In the genomic region with DNA sequence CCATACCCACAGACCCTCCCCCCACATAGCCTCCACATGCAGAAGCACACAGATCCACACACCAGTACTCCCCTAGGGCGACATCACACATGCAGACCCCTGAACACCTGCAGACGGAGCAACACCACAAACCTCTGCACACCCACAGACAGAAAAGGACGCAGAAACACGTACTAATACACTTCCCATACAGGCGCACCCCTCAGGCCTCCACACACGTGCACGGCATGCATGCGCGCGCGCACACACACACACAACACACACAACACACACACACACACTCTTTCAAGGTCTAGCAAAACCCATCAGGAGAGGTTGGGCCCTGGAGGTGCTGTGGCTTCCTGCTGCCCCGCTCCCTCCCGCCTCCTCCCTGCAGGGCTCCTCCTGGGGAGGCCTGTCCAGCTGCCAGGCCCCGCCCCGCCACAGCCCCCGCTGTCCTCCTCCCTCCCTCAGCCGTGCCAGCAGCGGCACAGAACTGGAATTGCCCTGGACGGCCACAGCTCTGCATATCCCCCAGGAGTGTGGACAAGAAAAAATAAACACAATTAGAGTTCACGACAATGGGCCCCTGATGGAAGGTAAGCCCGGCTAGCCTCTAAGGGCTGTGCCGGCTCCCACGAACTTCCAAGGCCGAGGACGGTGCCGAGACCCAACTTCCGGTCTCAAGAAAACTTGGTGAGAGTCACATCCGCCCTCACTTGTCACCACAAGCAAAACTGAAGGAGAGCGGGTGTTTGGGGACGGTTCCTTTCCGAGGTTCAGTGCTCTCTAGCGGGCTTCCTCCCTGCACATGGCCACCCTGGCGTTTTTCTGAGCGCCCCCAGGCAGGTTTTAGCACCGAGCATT, we compare ENCODE assay signal across 8 cellular contexts. TPM values are rescaled to one million over a fixed set of nuclear protein-coding genes. Genes with fewer than 3 reads are reported as not detected.
DNase-seq lines count a peak whose midpoint lies in the region; ATAC-seq and TF ChIP-seq lines count a peak whose summit lies in the region.

No MANE protein-coding gene starts in this region.

- H3K9me3 Mint-ChIP-seq in activated T-helper 2 cell treated with anti-CD3 and anti-CD28 coated beads, Interferon-gamma antibody, Interleukin-2, Interleukin-4, amounts not matched to agents 10 μg/mL and 5 μg/mL and 100 μg/mL, durations not matched to agents 14 hours and 24 hours and 36 hours = no peaks in the 10 kb centered on the region
- H3K9me3 Mint-ChIP-seq in nephron progenitor cell = no peaks in the 10 kb centered on the region

- H3K4me1 Mint-ChIP-seq in activated T-helper 2 cell treated with anti-CD3 and anti-CD28 coated beads, Interferon-gamma antibody, Interleukin-2, Interleukin-4, amounts not matched to agents 10 μg/mL and 5 μg/mL and 100 μg/mL, durations not matched to agents 14 hours and 24 hours and 36 hours (ENCODE audit: low read depth) = peaks cover 35% of the 10 kb centered on the region
- peaks cover 77% of the 10 kb centered on the region for H3K4me1 Mint-ChIP-seq in nephron progenitor cell

- peak overlapping the region; percentile 99 for H3K27ac ChIP-seq in RWPE1

- TF ChIP-seq CTCF in RWPE1 (conservative IDR thresholded peaks at IDR 0.05; ENCODE audit: low read depth) (no peak), fibroblast of the aortic adventitia (IDR thresholded peaks at IDR 0.05; ENCODE audit: insufficient read depth, low read length) (no peak), nephron progenitor cell (IDR thresholded peaks at IDR 0.05) (no peak)

- intact Hi-C loops in activated T-helper 2 cell treated with anti-CD3 and anti-CD28 coated beads, Interferon-gamma antibody, Interleukin-2, Interleukin-4, amounts not matched to agents 10 μg/mL and 5 μg/mL and 100 μg/mL, durations not matched to agents 14 hours and 24 hours and 36 hours (cut with micrococcal nuclease) = loop anchor here (1.0 to 10.0 kb wide), 6 partner anchors 25 to 555 kb away; a partner anchor contains a TSS

- no peaks in the 10 kb centered on the region for H3K27me3 Mint-ChIP-seq in activated T-helper 2 cell treated with anti-CD3 and anti-CD28 coated beads, Interferon-gamma antibody, Interleukin-2, Interleukin-4, amounts not matched to agents 10 μg/mL and 5 μg/mL and 100 μg/mL, durations not matched to agents 14 hours and 24 hours and 36 hours (ENCODE audit: low read depth)
- no peaks in the 10 kb centered on the region for H3K27me3 Mint-ChIP-seq in nephron progenitor cell (ENCODE audit: low read depth, poor library complexity)

- peak; percentile 60 for ATAC-seq in GM19455 (IDR thresholded peaks at IDR 0.05; ENCODE audit: unreplicated experiment)
- peak; percentile 57 for ATAC-seq in HG03571 (IDR thresholded peaks at IDR 0.05; ENCODE audit: unreplicated experiment)

- H3K4me3 Mint-ChIP-seq in activated T-helper 2 cell treated with anti-CD3 and anti-CD28 coated beads, Interferon-gamma antibody, Interleukin-2, Interleukin-4, amounts not matched to agents 10 μg/mL and 5 μg/mL and 100 μg/mL, durations not matched to agents 14 hours and 24 hours and 36 hours (ENCODE audit: low read depth) = peak overlapping the region; percentile 82
- peak overlapping the region; percentile 85 for H3K4me3 Mint-ChIP-seq in nephron progenitor cell

- DNase-seq in CMK (ENCODE audit: low read depth) (peak; percentile 90), RWPE1 (ENCODE audit: low spot score) (peak; percentile 76), fibroblast of the aortic adventitia (ENCODE audit: low read depth) (peak; percentile 81), nephron progenitor cell (peak; percentile 68), stromal cell of bone marrow (ENCODE audit: low read depth) (peak; percentile 51)
- DNase-seq in activated T-helper 2 cell treated with anti-CD3 and anti-CD28 coated beads, Interferon-gamma antibody, Interleukin-2, Interleukin-4, amounts not matched to agents 10 μg/mL and 5 μg/mL and 100 μg/mL, durations not matched to agents 14 hours and 24 hours and 36 hours (ENCODE audit: low spot score) = peak; percentile 82

- CTCF ChIA-PET in RWPE1 (lab: Yijun Ruan, JAX) = interaction anchor here (0.6 to 0.8 kb wide), 3 partner anchors 9 to 391 kb away, joined by 3 to 4 read pairs (median 3); no protein-coding TSS in a partner anchor

- peak overlapping the region; percentile 59 for H3K4me3 ChIP-seq in fibroblast of the aortic adventitia (ENCODE audit: low read depth, low read length)

- POLR2A ChIA-PET in RWPE1 (lab: Yijun Ruan, JAX; ENCODE audit: low non-redundant PET) = interaction anchor here (0.7 kb wide), 1 partner anchor 1807 kb away, joined by 4 read pairs; no protein-coding TSS in a partner anchor

- H3K36me3 Mint-ChIP-seq in activated T-helper 2 cell treated with anti-CD3 and anti-CD28 coated beads, Interferon-gamma antibody, Interleukin-2, Interleukin-4, amounts not matched to agents 10 μg/mL and 5 μg/mL and 100 μg/mL, durations not matched to agents 14 hours and 24 hours and 36 hours (ENCODE audit: low read depth) = peaks cover 39% of the 10 kb centered on the region
- peaks cover 9% of the 10 kb centered on the region for H3K36me3 Mint-ChIP-seq in nephron progenitor cell (ENCODE audit: low read depth)

- H3K27ac Mint-ChIP-seq in activated T-helper 2 cell treated with anti-CD3 and anti-CD28 coated beads, Interferon-gamma antibody, Interleukin-2, Interleukin-4, amounts not matched to agents 10 μg/mL and 5 μg/mL and 100 μg/mL, durations not matched to agents 14 hours and 24 hours and 36 hours = peak overlapping the region; percentile 94
- H3K27ac Mint-ChIP-seq in nephron progenitor cell = peak overlapping the region; percentile 99

RNA-seq across cellular contexts. Expression of a gene that starts 6.8 kb away (rescaled TPM):
- total RNA-seq in activated T-helper 2 cell treated with anti-CD3 and anti-CD28 coated beads, Interferon-gamma antibody, Interleukin-2, Interleukin-4, amounts not matched to agents 10 μg/mL and 5 μg/mL and 100 μg/mL, durations not matched to agents 14 hours and 24 hours and 36 hours = 114 TPM in 2 replicates
- 34.3 and 50.4 TPM in 2 replicates for total RNA-seq in fibroblast of the aortic adventitia (ENCODE audit: low replicate concordance)

Comparison
In these comparisons a context has a peak if more than half of its experiments do, and no peak if none do; other contexts are left out.
1. Peak in every context shown above with its lines: DNase-seq, ATAC-seq, H3K4me3 ChIP-seq and H3K27ac ChIP-seq.